ENCODE assay signal across 9 cellular contexts in genomic region chr10:46890813-46891611, GRCh38. TPM values are rescaled to one million over a fixed set of nuclear protein-coding genes. Genes with fewer than 3 reads are reported as not detected.
A peak's percentile ranks its signal among the peaks of the same experiment; 100 is the strongest.
DNase-seq lines count a peak whose midpoint lies in the region; ATAC-seq, FAIRE-seq and TF ChIP-seq lines count a peak whose summit lies in the region.
"Not testable (repeated sequence)": the region's sequence is repeated elsewhere in the genome, so short reads cannot be mapped to it uniquely, and the experiment has no call there.
"Had no signal": no experiment of that assay in that cellular context is flagged by ENCODE, and none has a peak within 500 bp of the region (broad histone marks: within the 10 kb centered on the region; RNA-seq: fewer than 3 reads in every experiment).

No MANE protein-coding gene starts in this region.

- H3K27me3 Mint-ChIP-seq in activated CD4-positive, alpha-beta T cell treated with anti-CD3 and anti-CD28 coated beads, Interleukin-2, amount 10 ng/mL, durations not matched to agents 24 days and 14 days: not testable (repeated sequence)

- H3K4me1 ChIP-seq in HCT116 (ENCODE audit: control insufficient read depth in 1 of 2, insufficient read depth in 2 of 2, low read length in 2 of 2); K562 (replicated peaks in 1 of 2; ENCODE audit: control insufficient read depth in 2 of 2, insufficient read depth in 2 of 2, low read length in 2 of 2): not testable (repeated sequence)

- not testable (repeated sequence) for H3K9me1 ChIP-seq in K562 (ENCODE audit: control insufficient read depth, insufficient read depth, low read length)

- not testable (repeated sequence) for H3K9me3 Mint-ChIP-seq in activated CD4-positive, alpha-beta T cell treated with anti-CD3 and anti-CD28 coated beads, Interleukin-2, amount 10 ng/mL, durations not matched to agents 24 days and 14 days

- not testable (repeated sequence) for H3K36me3 Mint-ChIP-seq in activated CD4-positive, alpha-beta T cell treated with anti-CD3 and anti-CD28 coated beads, Interleukin-2, amount 10 ng/mL, durations not matched to agents 24 days and 14 days (ENCODE audit: low read depth)

- CTCF ChIA-PET in HCT116 (lab: Charles Lee); K562 (lab: Yijun Ruan, JAX; ENCODE audit: low intra/inter-chr PET ratio): not testable (repeated sequence)

- not testable (repeated sequence) for H3K4me3 Mint-ChIP-seq in activated CD4-positive, alpha-beta T cell treated with anti-CD3 and anti-CD28 coated beads, Interleukin-2, amount 10 ng/mL, durations not matched to agents 24 days and 14 days

- TF ChIP-seq EP300 in K562 (IDR thresholded peaks at IDR 0.05; ENCODE audit: low read length): not testable (repeated sequence)

- DNase-seq in DMS79 treated with DMSO at 0.1 percent for 48 hours (lab: John Stamatoyannopoulos, UW) (peak; percentile 49), NCI-H524 (lab: John Stamatoyannopoulos, UW) (peak; percentile 16 to 46)
- DNase-seq in HCT116 (ENCODE audit: low read depth, low spot score); K562 (ENCODE audit: extremely low read depth in 1 of 4, low spot score in 3 of 4); fibroblast of villous mesenchyme (ENCODE audit: low read depth); retinal pigment epithelial cell (ENCODE audit: low read depth): not testable (repeated sequence)
- peak; percentile 59 for DNase-seq in activated CD4-positive, alpha-beta T cell treated with anti-CD3 and anti-CD28 coated beads, Interleukin-2, amount 10 ng/mL, durations not matched to agents 24 days and 14 days

- H3K27ac Mint-ChIP-seq in activated CD4-positive, alpha-beta T cell treated with anti-CD3 and anti-CD28 coated beads, Interleukin-2, amount 10 ng/mL, durations not matched to agents 24 days and 14 days: not testable (repeated sequence)

- not testable (repeated sequence) for H3K4me2 ChIP-seq in HCT116 (ENCODE audit: low read length); K562 (ENCODE audit: insufficient read depth, low read length)

- not testable (repeated sequence) for H2AFZ ChIP-seq in HCT116 (ENCODE audit: low read depth, low read length, poor library complexity, severe bottlenecking); K562 (ENCODE audit: low read depth, low read length)

- not testable (repeated sequence) for H3K36me3 ChIP-seq in HCT116 (ENCODE audit: control insufficient read depth in 1 of 2, insufficient read depth in 2 of 2, low read length in 2 of 2); K562 (ENCODE audit: control insufficient read depth, insufficient read depth, low read length)

- not testable (repeated sequence) for H3K9ac ChIP-seq in HCT116 (ENCODE audit: low read length); K562 (ENCODE audit: insufficient read depth in 1 of 2, low read depth in 2 of 2, low read length in 2 of 2)

- 26% methylated on average over 6 of the region's 11 CpGs for WGBS in K562 (ENCODE audit: insufficient coverage, low coverage, missing lambda C conversion rate)

- not testable (repeated sequence) for H3K79me2 ChIP-seq in HCT116 (ENCODE audit: insufficient read depth, low read length); K562 (ENCODE audit: control insufficient read depth, insufficient read depth, low read length)

- POLR2A ChIA-PET in HCT116 (lab: Charles Lee); K562 (lab: Yijun Ruan, JAX): not testable (repeated sequence)

- not testable (repeated sequence) for BruUV-seq in HCT116 (replicated peaks; lab: Mats Ljungman, UMichigan); K562 (replicated peaks; lab: Mats Ljungman, UMichigan)

- H4K20me1 ChIP-seq in HCT116 (ENCODE audit: insufficient read depth); K562 (replicated peaks; ENCODE audit: control insufficient read depth, insufficient read depth, low read length): not testable (repeated sequence)

- in situ Hi-C loops in K562 (cut with MboI): loop anchor here (10.0 kb wide), 1 partner anchor 1264 kb away; no protein-coding TSS in a partner anchor

- H3K27ac ChIP-seq in HCT116 (ENCODE audit: low read depth, low read length); K562 (ENCODE audit: extremely low read depth, low read depth, low read length): not testable (repeated sequence)

- intact Hi-C loops in HCT116 (cut with micrococcal nuclease); activated CD4-positive, alpha-beta T cell treated with anti-CD3 and anti-CD28 coated beads, Interleukin-2, amount 10 ng/mL, durations not matched to agents 24 days and 14 days (cut with micrococcal nuclease); K562 (cut with micrococcal nuclease): not testable (repeated sequence)

- H3K9me3 ChIP-seq in HCT116 (ENCODE audit: control insufficient read depth in 1 of 2, insufficient read depth in 1 of 2, low read depth in 1 of 2, low read length in 2 of 2); K562 (replicated peaks; ENCODE audit: control insufficient read depth, insufficient read depth, low read depth, low read length): not testable (repeated sequence)

- TF ChIP-seq POLR2A in HCT116 (IDR thresholded peaks at IDR 0.05; ENCODE audit: borderline replicate concordance, extremely low read depth, insufficient read depth, insufficient read length); K562 (conservative IDR thresholded peaks at IDR 0.05): not testable (repeated sequence)

- RAD21 ChIA-PET in HCT116 (lab: Charles Lee; ENCODE audit: low non-redundant PET in 1 of 2, low total read pairs in 2 of 2, uncharacterized antibody in 2 of 2, unreplicated experiment in 2 of 2): not testable (repeated sequence)

- not testable (repeated sequence) for H3K27me3 ChIP-seq in HCT116 (ENCODE audit: insufficient read depth, low read length); K562 (ENCODE audit: control insufficient read depth in 2 of 2, insufficient read depth in 2 of 2, low read length in 2 of 2)

- TF ChIP-seq RAD21 in HCT116 (IDR thresholded peaks at IDR 0.05; ENCODE audit: low read depth); K562 (CRISPR knock-in tag; conservative IDR thresholded peaks at IDR 0.05 in 1 of 2, IDR thresholded peaks at IDR 0.05 in 1 of 2): not testable (repeated sequence)

- 0 out of 6 replicates have a peak, but pooled peaks of 2 of the 3 experiments have one; percentile 7 to 12 for TF ChIP-seq CTCF in HCT116 (IDR thresholded peaks at IDR 0.05 in 2 of 3, conservative IDR thresholded peaks at IDR 0.05 in 1 of 3; ENCODE audit: borderline replicate concordance in 1 of 3, insufficient read depth in 1 of 3, low read depth in 2 of 3, low read length in 2 of 3)
- peak in 2 of 3 experiments; percentile 13 to 20; a peak in 3 of 6 replicates for TF ChIP-seq CTCF in K562 (IDR thresholded peaks at IDR 0.05 in 2 of 3, conservative IDR thresholded peaks at IDR 0.05 in 1 of 3; ENCODE audit: insufficient read depth in 2 of 3, low read depth in 1 of 3, low read length in 3 of 3)
- TF ChIP-seq CTCF in fibroblast of villous mesenchyme (IDR thresholded peaks at IDR 0.05; ENCODE audit: insufficient read depth, low read depth, low read length): peak; percentile 1
- peak; percentile 6 for TF ChIP-seq CTCF in retinal pigment epithelial cell (conservative IDR thresholded peaks at IDR 0.05; ENCODE audit: low read depth, low read length)

- ATAC-seq in HCT116: peak; percentile 94
- peak; percentile 93 for ATAC-seq in K562

- not testable (repeated sequence) for H3K4me1 Mint-ChIP-seq in activated CD4-positive, alpha-beta T cell treated with anti-CD3 and anti-CD28 coated beads, Interleukin-2, amount 10 ng/mL, durations not matched to agents 24 days and 14 days

- not testable (repeated sequence) for H3K4me3 ChIP-seq in HCT116 (replicated peaks in 1 of 2; ENCODE audit: low read depth in 1 of 2, low read length in 2 of 2); K562; fibroblast of villous mesenchyme (ENCODE audit: low read depth, low read length); retinal pigment epithelial cell (ENCODE audit: low read length)

- H3K9me2 ChIP-seq in HCT116 (ENCODE audit: insufficient read depth): not testable (repeated sequence)

- FAIRE-seq in K562 (lab: Jason Lieb, UNC): not testable (repeated sequence)

RNA-seq across cellular contexts. Expression of gene PTPN20, which starts 20.2 kb away (rescaled TPM):
- total RNA-seq in HCT116 (2021; ENCODE audit: unreplicated experiment): not detected
- 0.01 TPM in 1 of 2 replicates, not detected in the other for polyA plus RNA-seq in HCT116 (2012)
- 0.24 and 0.28 TPM in 2 replicates for total RNA-seq in activated CD4-positive, alpha-beta T cell treated with anti-CD3 and anti-CD28 coated beads, Interleukin-2, amount 10 ng/mL, durations not matched to agents 24 days and 14 days
- not detected in 2 replicates for total RNA-seq in K562 (2011; cell fraction: chromatin; rRNA removed; ENCODE audit: low replicate concordance)
- total RNA-seq in K562 (2011; cell fraction: nucleolus; rRNA removed): not detected in 2 replicates
- total RNA-seq in K562 (2011; cell fraction: nucleoplasm; rRNA removed): not detected in 2 replicates
- not detected in 2 replicates for total RNA-seq in K562 (2014; rRNA removed)
- 0.35 TPM in 1 of 2 replicates, not detected in the other for total RNA-seq in K562 (2014; rRNA removed; fragmentation: Illumina TruSeq; extraction: Trizol)
- 0.11 and 0.18 TPM in 2 replicates for total RNA-seq in K562 (2015; rRNA removed; fragmentation: Illumina TruSeq; extraction: Trizol)
- not detected in 2 replicates for total RNA-seq in K562 (2021)
- polyA plus RNA-seq in K562 (2011; rRNA removed): 0.03 TPM in 1 of 2 replicates, not detected in the other
- not detected in 2 replicates for polyA plus RNA-seq in K562 (2011; cell fraction: cytosol; rRNA removed)
- 0.08 and 0.24 TPM in 2 replicates for polyA plus RNA-seq in K562 (2011; cell fraction: nucleus; rRNA removed)
- 0.13 and 0.14 TPM in 2 replicates for polyA plus RNA-seq in K562 (2012)
- not detected in 2 replicates for polyA plus RNA-seq in K562 (2014; fragmentation: Illumina TruSeq; extraction: Trizol)
- under 1 TPM; 0.03 to 0.10 TPM for polyA plus RNA-seq in K562 (2014; fragmentation: Nextera tagmentation; extraction: Ambion mirVana)
- polyA plus RNA-seq in K562 (2014; rRNA removed): 0.80 TPM in 1 of 2 replicates, not detected in the other
- 0.18 TPM in 1 of 2 replicates, not detected in the other for polyA minus RNA-seq in K562 (2011; rRNA and poly(A)+ RNA removed)
- not detected in 2 replicates for polyA minus RNA-seq in K562 (2011; cell fraction: cytosol; rRNA and poly(A)+ RNA removed)
- not detected in 2 replicates for polyA minus RNA-seq in K562 (2011; cell fraction: nucleus; rRNA and poly(A)+ RNA removed)
- under 0.01 and 0.43 TPM in 2 replicates for total RNA-seq in fibroblast of villous mesenchyme
- total RNA-seq: CD4-positive, CD25-positive, alpha-beta regulatory T cell; HT1080 had no signal
